In genomic region chrX:41350150-41350975, GRCh38 we compare ENCODE assay signal across 12 cellular contexts. TPM values are rescaled to one million over a fixed set of nuclear protein-coding genes. Genes with fewer than 3 reads are reported as not detected.
DNase-seq lines count a peak whose midpoint lies in the region; ATAC-seq, FAIRE-seq and TF ChIP-seq lines count a peak whose summit lies in the region.
"Had no signal": no experiment of that assay in that cellular context is flagged by ENCODE, and none has a peak within 500 bp of the region (broad histone marks: within the 10 kb centered on the region; RNA-seq: fewer than 3 reads in every experiment).

No MANE protein-coding gene starts in this region.

- no peaks in the 10 kb centered on the region for H3K9me3 Mint-ChIP-seq in central memory CD8-positive, alpha-beta T cell
- H3K9me3 Mint-ChIP-seq in naive thymus-derived CD4-positive, alpha-beta T cell = peaks cover 0 to 14% (median 0%) of the 10 kb centered on the region in 11 donors

- H3K4me1 Mint-ChIP-seq in central memory CD8-positive, alpha-beta T cell = peaks cover 21% of the 10 kb centered on the region
- H3K4me1 Mint-ChIP-seq in naive thymus-derived CD4-positive, alpha-beta T cell = peaks cover 5 to 57% (median 37%) of the 10 kb centered on the region in 7 donors

- H3K36me3 ChIP-seq in HEK293 (ENCODE audit: control insufficient read depth in 2 of 2, insufficient read depth in 1 of 2, low read length in 2 of 2) = peaks cover 34 to 51% of the 10 kb centered on the region in 2 experiments
- H3K36me3 ChIP-seq in naive thymus-derived CD4-positive, alpha-beta T cell (ENCODE audit: control insufficient read depth in 2 of 3, insufficient read depth in 3 of 3, low read length in 3 of 3) = peaks cover 25 to 34% (median 27%) of the 10 kb centered on the region in 3 experiments

- H3K4me3 Mint-ChIP-seq in central memory CD8-positive, alpha-beta T cell = peak overlapping the region; percentile 29
- peak overlapping the region in 1 of 10 donors; percentile 8 for H3K4me3 Mint-ChIP-seq in naive thymus-derived CD4-positive, alpha-beta T cell

- peak; percentile 6 for DNase-seq in NCI-H748 (lab: John Stamatoyannopoulos, UW; ENCODE audit: unreplicated experiment)
- no peak for DNase-seq in NCI-H748 treated with DMSO at 0.1 percent for 48 hours (lab: John Stamatoyannopoulos, UW)
- no peak for DNase-seq in central memory CD8-positive, alpha-beta T cell (ENCODE audit: low spot score in 2 of 2)
- DNase-seq in naive thymus-derived CD4-positive, alpha-beta T cell = peak in 2 of 9 donors; percentile 13 to 29
- no peak for DNase-seq in GM19239 (ENCODE audit: insufficient read length, low spot score)
- no peak for DNase-seq in T1000 (lab: John Stamatoyannopoulos, UW)
- DNase-seq: effector memory CD4-positive, alpha-beta T cell; NCI-H2081; sigmoid colon had no signal

- H3K27me3 Mint-ChIP-seq in central memory CD8-positive, alpha-beta T cell = no peaks in the 10 kb centered on the region
- H3K27me3 Mint-ChIP-seq in naive thymus-derived CD4-positive, alpha-beta T cell = no peaks in the 10 kb centered on the region

- CTCF ChIA-PET in HEK293 (lab: Yijun Ruan, JAX) = interaction anchor here (0.6 kb wide), 1 partner anchor 209 kb away, joined by 3 read pairs; no protein-coding TSS in a partner anchor
- CTCF ChIA-PET in naive thymus-derived CD4-positive, alpha-beta T cell (lab: Charles Lee) = no interaction called here

- H3K36me3 Mint-ChIP-seq in central memory CD8-positive, alpha-beta T cell (ENCODE audit: insufficient read depth) = peaks cover 69% of the 10 kb centered on the region
- peaks cover 0 to 38% (median 11%) of the 10 kb centered on the region in 5 donors for H3K36me3 Mint-ChIP-seq in naive thymus-derived CD4-positive, alpha-beta T cell

- no peak for FAIRE-seq in GM19239 (lab: Jason Lieb, UNC)

- H3K27ac ChIP-seq in HEK293 (ENCODE audit: extremely low read depth, low read depth, low read length) = no peak overlapping the region
- no peak overlapping the region for H3K27ac ChIP-seq in naive thymus-derived CD4-positive, alpha-beta T cell (ENCODE audit: low read depth, low read length)
- H3K27ac ChIP-seq: HL-60 had no signal

- no peak overlapping the region for H3K4me3 ChIP-seq in HEK293 (ENCODE audit: low read depth, low read length)
- H3K4me3 ChIP-seq in naive thymus-derived CD4-positive, alpha-beta T cell (ENCODE audit: low read length) = no peak overlapping the region
- H3K4me3 ChIP-seq: sigmoid colon had no signal

- no peaks in the 10 kb centered on the region for H3K4me1 ChIP-seq in HEK293 (ENCODE audit: control insufficient read depth, insufficient read depth, low read length)
- peaks cover 0 to 11% of the 10 kb centered on the region in 2 donors for H3K4me1 ChIP-seq in naive thymus-derived CD4-positive, alpha-beta T cell (ENCODE audit: control insufficient read depth in 2 of 2, insufficient read depth in 2 of 2, low read length in 2 of 2)

- peak overlapping the region; percentile 86 for H3K27ac Mint-ChIP-seq in central memory CD8-positive, alpha-beta T cell (ENCODE audit: low read depth)
- H3K27ac Mint-ChIP-seq in naive thymus-derived CD4-positive, alpha-beta T cell = peak overlapping the region in 8 of 9 donors; percentile 9 to 86 (median 52)

- peak; percentile 12 for ATAC-seq in central memory CD8-positive, alpha-beta T cell (replicated peaks; ENCODE audit: extremely low read depth, poor library complexity, severe bottlenecking)
- peak; percentile 41 for ATAC-seq in naive thymus-derived CD4-positive, alpha-beta T cell
- ATAC-seq in HG03460 (IDR thresholded peaks at IDR 0.05; ENCODE audit: unreplicated experiment) = no peak

- no peaks in the 10 kb centered on the region for H3K27me3 ChIP-seq in naive thymus-derived CD4-positive, alpha-beta T cell (ENCODE audit: control insufficient read depth in 2 of 2, insufficient read depth in 2 of 2, low read length in 2 of 2)
- H3K27me3 ChIP-seq: sigmoid colon had no signal

- intact Hi-C loops in naive thymus-derived CD4-positive, alpha-beta T cell (cut with micrococcal nuclease) = loop anchor here (1.0 to 5.0 kb wide), 5 partner anchors 8 to 92 kb away; no protein-coding TSS in a partner anchor

- no peaks in the 10 kb centered on the region for H3K9me3 ChIP-seq in HEK293 (ENCODE audit: control insufficient read depth, insufficient read depth, low read depth, low read length)
- H3K9me3 ChIP-seq in naive thymus-derived CD4-positive, alpha-beta T cell (ENCODE audit: control insufficient read depth in 2 of 3, low read length in 3 of 3) = no peaks in the 10 kb centered on the region
- H3K9me3 ChIP-seq: sigmoid colon had no signal

- POLR2A ChIA-PET in HEK293 (lab: Yijun Ruan, JAX) = interaction anchor here (0.6 to 1.1 kb wide), 2 partner anchors 11 to 1737 kb away, joined by 3 to 10 read pairs; no protein-coding TSS in a partner anchor
- POLR2A ChIA-PET in naive thymus-derived CD4-positive, alpha-beta T cell (lab: Charles Lee) = interaction anchor here (1.0 to 5.5 kb wide), 2 partner anchors 12 to 72 kb away, joined by 3 to 37 read pairs; no protein-coding TSS in a partner anchor

- no peak for TF ChIP-seq CTCF in HEK293 (tag by site-specific recombination; IDR thresholded peaks at IDR 0.05)

TF ChIP-seq in HEK293, 187 proteins besides CTCF, POLR2A, EP300 and RAD21 (continues in another document):
- no peak for TF ChIP-seq ZNF138 (tag by site-specific recombination; IDR thresholded peaks at IDR 0.05; ENCODE audit: borderline replicate concordance)
- TF ChIP-seq ZNF76 (tag by site-specific recombination; IDR thresholded peaks at IDR 0.05; ENCODE audit: borderline replicate concordance, low read depth) = no peak
- no peak for TF ChIP-seq ZNF398 (tag by site-specific recombination; IDR thresholded peaks at IDR 0.05)
- no peak for TF ChIP-seq ZNF19 (tag by site-specific recombination; IDR thresholded peaks at IDR 0.05; ENCODE audit: low read depth)
- no peak for TF ChIP-seq OVOL3 (tag by site-specific recombination; IDR thresholded peaks at IDR 0.05)
- 0 out of 2 replicates have a peak, but pooled peaks have one; percentile 41 for TF ChIP-seq ZNF10 (tag by site-specific recombination; IDR thresholded peaks at IDR 0.05)
- no peak for TF ChIP-seq YY1 (tag by site-specific recombination; IDR thresholded peaks at IDR 0.05)
- no peak for TF ChIP-seq ZNF404 (tag by site-specific recombination; IDR thresholded peaks at IDR 0.05)
- no peak for TF ChIP-seq ZNF366 (tag by site-specific recombination; conservative IDR thresholded peaks at IDR 0.05)
- no peak for TF ChIP-seq ZNF645 (tag by site-specific recombination; IDR thresholded peaks at IDR 0.05)
- no peak for TF ChIP-seq MYNN (tag by site-specific recombination; IDR thresholded peaks at IDR 0.05; ENCODE audit: borderline replicate concordance)
- TF ChIP-seq PRDM6 (tag by site-specific recombination; IDR thresholded peaks at IDR 0.05) = peak; percentile 57
- no peak for TF ChIP-seq EGR2 (tag by site-specific recombination; IDR thresholded peaks at IDR 0.05; ENCODE audit: low read depth)
- no peak for TF ChIP-seq GLI4 (tag by site-specific recombination; IDR thresholded peaks at IDR 0.05)
- peak; percentile 79 for TF ChIP-seq TRIM28 (IDR thresholded peaks at IDR 0.05; ENCODE audit: borderline replicate concordance, low read length)
- peak; percentile 34; the same call in 1 of the 2 replicates for TF ChIP-seq SCRT2 (tag by site-specific recombination; IDR thresholded peaks at IDR 0.05)

RNA-seq across cellular contexts. Expression of gene DDX3X, which starts 16.4 kb away (rescaled TPM):
- 100 to 1,000 TPM; 281 to 790 (median 296) TPM for total RNA-seq in naive thymus-derived CD4-positive, alpha-beta T cell
- polyA plus RNA-seq in naive thymus-derived CD4-positive, alpha-beta T cell = 100 to 1,000 TPM; 209 to 282 TPM
